Comparison of ENCODE assay signal across 13 cellular contexts in genomic region chr22:16783930-16784354, GRCh38. TPM values are rescaled to one million over a fixed set of nuclear protein-coding genes. Genes with fewer than 3 reads are reported as not detected.
DNase-seq lines count a peak whose midpoint lies in the region; ATAC-seq, FAIRE-seq and TF ChIP-seq lines count a peak whose summit lies in the region.
"Had no signal": no experiment of that assay in that cellular context is flagged by ENCODE, and none has a peak within 500 bp of the region (broad histone marks: within the 10 kb centered on the region; RNA-seq: fewer than 3 reads in every experiment).

No MANE protein-coding gene starts in this region.

- no peaks in the 10 kb centered on the region for H3K36me3 Mint-ChIP-seq in activated CD8-positive, alpha-beta T cell treated with anti-CD3 and anti-CD28 coated beads, Interleukin-2, amount 10 ng/mL, durations not matched to agents 7 days and 5 days (ENCODE audit: low read depth)
- H3K36me3 Mint-ChIP-seq: CD4-positive, alpha-beta memory T cell had no signal

- no peaks in the 10 kb centered on the region for H3K79me2 ChIP-seq in KMS-11 (ENCODE audit: insufficient read depth, low read depth)

- CTCF ChIA-PET in activated CD8-positive, alpha-beta T cell treated with anti-CD3 and anti-CD28 coated beads, Interleukin-2, amount 10 ng/mL, durations not matched to agents 7 days and 5 days (lab: Charles Lee), result interaction anchor here (1.0 to 1.9 kb wide), 2 partner anchors 10 to 21 kb away, joined by 3 to 6 read pairs; no protein-coding TSS in a partner anchor

- H3K4me3 Mint-ChIP-seq in activated CD8-positive, alpha-beta T cell treated with anti-CD3 and anti-CD28 coated beads, Interleukin-2, amount 10 ng/mL, durations not matched to agents 7 days and 5 days, result no peak overlapping the region
- H3K4me3 Mint-ChIP-seq: CD4-positive, alpha-beta memory T cell had no signal

- TF ChIP-seq CTCF in KMS-11 (conservative IDR thresholded peaks at IDR 0.05; ENCODE audit: low read depth, low read length) (peak; percentile 66), retinal pigment epithelial cell (conservative IDR thresholded peaks at IDR 0.05; ENCODE audit: low read depth, low read length) (peak; percentile 66)

- POLR2A ChIA-PET in activated CD8-positive, alpha-beta T cell treated with anti-CD3 and anti-CD28 coated beads, Interleukin-2, amount 10 ng/mL, durations not matched to agents 7 days and 5 days (lab: Charles Lee), result no interaction called here

- peaks cover 8% of the 10 kb centered on the region for H3K4me1 ChIP-seq in KMS-11 (ENCODE audit: low read depth, poor library complexity, severe bottlenecking)
- H3K4me1 ChIP-seq: left lung, SJSA1 had no signal

- ATAC-seq in activated CD8-positive, alpha-beta T cell treated with anti-CD3 and anti-CD28 coated beads, Interleukin-2, amount 10 ng/mL, durations not matched to agents 7 days and 5 days, result no peak
- no peak for ATAC-seq in HG03442 (IDR thresholded peaks at IDR 0.05; ENCODE audit: unreplicated experiment)
- ATAC-seq: left lung had no signal

- H3K4me3 ChIP-seq in KMS-11 (IDR thresholded peaks at IDR 0.05; ENCODE audit: insufficient read depth, low read depth, low read length) (no peak overlapping the region), retinal pigment epithelial cell (ENCODE audit: low read length) (no peak overlapping the region)
- H3K4me3 ChIP-seq: left lung, SJSA1, skin epidermis had no signal

- peaks cover 14% of the 10 kb centered on the region for H3K27me3 Mint-ChIP-seq in activated CD8-positive, alpha-beta T cell treated with anti-CD3 and anti-CD28 coated beads, Interleukin-2, amount 10 ng/mL, durations not matched to agents 7 days and 5 days (ENCODE audit: low read depth)

- no peak overlapping the region for H3K9ac ChIP-seq in KMS-11

- H3K9me3 Mint-ChIP-seq in activated CD8-positive, alpha-beta T cell treated with anti-CD3 and anti-CD28 coated beads, Interleukin-2, amount 10 ng/mL, durations not matched to agents 7 days and 5 days (ENCODE audit: insufficient read depth), result no peaks in the 10 kb centered on the region

- no peak overlapping the region for H3K27ac Mint-ChIP-seq in activated CD8-positive, alpha-beta T cell treated with anti-CD3 and anti-CD28 coated beads, Interleukin-2, amount 10 ng/mL, durations not matched to agents 7 days and 5 days
- H3K27ac Mint-ChIP-seq: CD4-positive, alpha-beta memory T cell had no signal

- FAIRE-seq in GM12891 (lab: Jason Lieb, UNC), result no peak

- no peaks in the 10 kb centered on the region for H3K27me3 ChIP-seq in KMS-11 (ENCODE audit: insufficient read depth, low read depth)
- H3K27me3 ChIP-seq: left lung, SJSA1 had no signal

- H4K20me1 ChIP-seq in KMS-11 (ENCODE audit: insufficient read depth), result no peaks in the 10 kb centered on the region

- H3K4me2 ChIP-seq in KMS-11, result no peak overlapping the region

- peak; percentile 15 for DNase-seq in NOMO-1 treated with DMSO at 0.1 percent for 48 hours (lab: John Stamatoyannopoulos, UW; ENCODE audit: unreplicated experiment)
- no peak for DNase-seq in NOMO-1 (lab: John Stamatoyannopoulos, UW; ENCODE audit: unreplicated experiment in 2 of 2)
- peak; percentile 22 for DNase-seq in activated CD8-positive, alpha-beta T cell treated with anti-CD3 and anti-CD28 coated beads, Interleukin-2, amount 10 ng/mL, durations not matched to agents 7 days and 5 days
- DNase-seq in retinal pigment epithelial cell (ENCODE audit: low read depth), result no peak
- no peak for DNase-seq in activated effector memory CD4-positive, alpha-beta T cell treated with Interleukin-2 at 50 U/mL for 16 hours
- DNase-seq in GM12891 (ENCODE audit: insufficient read length, low spot score), result no peak
- DNase-seq: CD4-positive, alpha-beta memory T cell; effector CD8-positive, alpha-beta T cell; left lung had no signal

- peaks cover under 1% of the 10 kb centered on the region for H3K4me1 Mint-ChIP-seq in activated CD8-positive, alpha-beta T cell treated with anti-CD3 and anti-CD28 coated beads, Interleukin-2, amount 10 ng/mL, durations not matched to agents 7 days and 5 days (ENCODE audit: low read depth)
- H3K4me1 Mint-ChIP-seq: CD4-positive, alpha-beta memory T cell had no signal

- H3K36me3 ChIP-seq in KMS-11 (ENCODE audit: insufficient read depth), result no peaks in the 10 kb centered on the region
- H3K36me3 ChIP-seq: left lung, SJSA1 had no signal

- H3K27ac ChIP-seq in KMS-11, result no peak overlapping the region
- H3K27ac ChIP-seq: left lung, SJSA1, skin epidermis had no signal

- H2AFZ ChIP-seq in KMS-11 (ENCODE audit: low read depth), result no peak overlapping the region

- no peak for TF ChIP-seq POLR2A in GM12891 (IDR thresholded peaks at IDR 0.05; ENCODE audit: low read depth, low read length)

TF ChIP-seq in GM12891, 5 proteins besides CTCF, POLR2A, EP300 and RAD21:
- no peak for TF ChIP-seq PAX5 (IDR thresholded peaks at IDR 0.05; ENCODE audit: insufficient read depth, low read length, severe bottlenecking)
- TF ChIP-seq POLR2AphosphoS5 (IDR thresholded peaks at IDR 0.05; ENCODE audit: low read depth, low read length), result no peak
- TF ChIP-seq SPI1 (IDR thresholded peaks at IDR 0.05; ENCODE audit: low read depth, low read length), result no peak
- TF ChIP-seq POU2F2 (IDR thresholded peaks at IDR 0.05; ENCODE audit: low read depth, low read length), result no peak
- no peak for TF ChIP-seq TAF1 (IDR thresholded peaks at IDR 0.05; ENCODE audit: low read depth, low read length)
TF ChIP-seq in GM12891: peak in this region for 0.

RNA-seq across cellular contexts. Expression of gene XKR3, which starts 41.3 kb away (rescaled TPM):
- not detected for total RNA-seq in activated CD8-positive, alpha-beta T cell treated with anti-CD3 and anti-CD28 coated beads, Interleukin-2, amount 10 ng/mL, durations not matched to agents 7 days and 5 days
- not detected for polyA plus RNA-seq in GM12891 (2012; ENCODE audit: low read depth, missing spikeins)
- total RNA-seq: CD4-positive, alpha-beta memory T cell; SJSA1 had no signal
- polyA plus RNA-seq: CD4-positive, alpha-beta memory T cell had no signal

Comparison
In these comparisons a context has a peak if more than half of its experiments do, and no peak if none do; other contexts are left out.
1. DNase-seq: peak in NOMO-1 treated with DMSO at 0.1 percent for 48 hours (single experiment) and activated CD8-positive, alpha-beta T cell treated with anti-CD3 and anti-CD28 coated beads, Interleukin-2, amount 10 ng/mL, durations not matched to agents 7 days and 5 days (single experiment); none in NOMO-1 (0 of 2), retinal pigment epithelial cell (single experiment), activated effector memory CD4-positive, alpha-beta T cell treated with Interleukin-2 at 50 U/mL for 16 hours (single experiment) and GM12891 (single experiment).